Comparison of ENCODE assay signal across 8 cellular contexts in the genomic region with DNA sequence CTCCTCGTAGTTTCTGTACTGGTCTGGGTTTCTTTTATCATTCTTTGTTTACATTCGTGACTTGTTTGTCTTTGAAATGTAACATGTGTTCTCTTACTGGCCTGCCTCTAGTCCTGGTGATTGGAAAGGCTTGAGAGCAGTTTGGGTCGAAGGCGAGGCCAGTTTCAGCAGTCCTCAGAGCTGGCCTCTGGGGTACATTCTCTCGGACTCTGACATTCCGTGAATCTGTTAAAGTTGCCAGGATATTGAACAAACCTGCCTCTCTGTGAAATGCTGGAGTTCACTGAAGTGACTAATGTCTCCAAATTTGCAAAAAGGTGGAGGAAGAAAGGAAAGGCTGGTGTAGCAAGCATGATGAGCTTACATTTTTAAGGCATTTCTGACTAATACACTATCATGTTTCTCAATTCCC. TPM values are rescaled to one million over a fixed set of nuclear protein-coding genes. Genes with fewer than 3 reads are reported as not detected.
A peak's percentile ranks its signal among the peaks of the same experiment; 100 is the strongest.
DNase-seq lines count a peak whose midpoint lies in the region; ATAC-seq and TF ChIP-seq lines count a peak whose summit lies in the region.

No MANE protein-coding gene starts in this region.

- TF ChIP-seq CTCF in mammary epithelial cell (conservative IDR thresholded peaks at IDR 0.05 in 1 of 2, IDR thresholded peaks at IDR 0.05 in 1 of 2; ENCODE audit: extremely low read depth in 1 of 2, insufficient read depth in 1 of 2, low read depth in 1 of 2, low read length in 2 of 2) (no peak), smooth muscle cell (IDR thresholded peaks at IDR 0.05; ENCODE audit: borderline replicate concordance, insufficient read depth, poor library complexity, severe bottlenecking) (no peak)

- no peaks in the 10 kb centered on the region for H4K20me1 ChIP-seq in mammary epithelial cell (ENCODE audit: insufficient read depth, low read length)
- H4K20me1 ChIP-seq in smooth muscle cell (ENCODE audit: low read depth), result no peaks in the 10 kb centered on the region

- H3K9ac ChIP-seq in mammary epithelial cell (ENCODE audit: insufficient read depth, low read length) (peak overlapping the region; percentile 92), smooth muscle cell (ENCODE audit: low read depth) (peak overlapping the region; percentile 66)

- dilution Hi-C loops in mammary epithelial cell (cut with HindIII; ENCODE audit: low sequenced_read_pairs), result no loop called here

- no peaks in the 10 kb centered on the region for H3K27me3 ChIP-seq in mammary epithelial cell (ENCODE audit: insufficient read depth, low read length)
- no peaks in the 10 kb centered on the region for H3K27me3 ChIP-seq in smooth muscle cell (ENCODE audit: low read depth)

- H3K4me2 ChIP-seq in mammary epithelial cell (ENCODE audit: insufficient read depth, low read depth, low read length) (peak overlapping the region; percentile 96), smooth muscle cell (peak overlapping the region; percentile 96)

- CTCF ChIA-PET in mammary epithelial cell (lab: Charles Lee; ENCODE audit: low non-redundant PET), result interaction anchor here (0.6 to 0.7 kb wide), 2 partner anchors 155 to 270 kb away, joined by 3 to 4 read pairs; no protein-coding TSS in a partner anchor

- H3K79me2 ChIP-seq in mammary epithelial cell (ENCODE audit: insufficient read depth, low read length), result peaks cover 60% of the 10 kb centered on the region
- peaks cover 47% of the 10 kb centered on the region for H3K79me2 ChIP-seq in smooth muscle cell (ENCODE audit: low read depth)

- H3K4me1 ChIP-seq in mammary epithelial cell (ENCODE audit: insufficient read depth, low read length), result peaks cover 9% of the 10 kb centered on the region
- peaks cover 38% of the 10 kb centered on the region for H3K4me1 ChIP-seq in smooth muscle cell (ENCODE audit: low read depth)

- ATAC-seq in GM18502 (IDR thresholded peaks at IDR 0.05; ENCODE audit: poor library complexity, unreplicated experiment), result no peak

- H3K27ac ChIP-seq in mammary epithelial cell (ENCODE audit: insufficient read depth, low read depth, low read length) (peak overlapping the region; percentile 78), smooth muscle cell (ENCODE audit: low read depth) (peak overlapping the region; percentile 74)

- in situ Hi-C loops in mammary epithelial cell (cut with MboI; ENCODE audit: low sequenced_read_pairs in 2 of 2), result loop anchor here in 1 of 2 donors (25.0 kb wide), 1 partner anchor 269 kb away; no protein-coding TSS in a partner anchor

- H3F3A ChIP-seq in smooth muscle cell (ENCODE audit: low read depth), result peaks cover 19% of the 10 kb centered on the region

- peak overlapping the region; percentile 66 to 96 (median 67) for H3K4me3 ChIP-seq in mammary epithelial cell (replicated peaks in 1 of 3; ENCODE audit: insufficient read depth in 1 of 3, low read depth in 2 of 3, low read length in 3 of 3)
- H3K4me3 ChIP-seq in smooth muscle cell, result peak overlapping the region; percentile 98

- intact Hi-C loops in mammary epithelial cell (cut with micrococcal nuclease), result loop anchor here (1.0 to 10.0 kb wide), 8 partner anchors 34 to 866 kb away; a partner anchor contains a TSS

- 2% methylated on average over 6 of the region's 6 CpGs for WGBS in mammary epithelial cell (ENCODE audit: low coverage, missing lambda C conversion rate)
- under 1% methylated on average over 6 of the region's 6 CpGs for WGBS in smooth muscle cell (ENCODE audit: low lambda C conversion rate)

- DNase-seq in NCI-H2107 treated with DMSO at 0.1 percent for 48 hours (lab: John Stamatoyannopoulos, UW; ENCODE audit: unreplicated experiment) (peak; percentile 43), NCI-H2107 (lab: John Stamatoyannopoulos, UW) (no peak), NCI-H146 treated with DMSO at 0.1 percent for 48 hours (lab: John Stamatoyannopoulos, UW; ENCODE audit: unreplicated experiment) (peak; percentile 55), mammary epithelial cell (peak; percentile 88), iris pigment epithelial cell (ENCODE audit: low read depth) (peak; percentile 62), smooth muscle cell (lab: John Stamatoyannopoulos, UW; ENCODE audit: unreplicated experiment) (no peak), NCI-H187 (lab: John Stamatoyannopoulos, UW) (no peak)

- no TSS peak for BruUV-seq in mammary epithelial cell (replicated peaks; lab: Mats Ljungman, UMichigan)

- H3K9me3 ChIP-seq in mammary epithelial cell (replicated peaks; ENCODE audit: insufficient read depth, low read length) (no peaks in the 10 kb centered on the region), smooth muscle cell (replicated peaks; ENCODE audit: low read depth) (no peaks in the 10 kb centered on the region)

- H3K36me3 ChIP-seq in mammary epithelial cell (ENCODE audit: insufficient read depth, low read length) (no peaks in the 10 kb centered on the region), smooth muscle cell (ENCODE audit: low read depth) (no peaks in the 10 kb centered on the region)

- peak overlapping the region; percentile 59 for H2AFZ ChIP-seq in mammary epithelial cell (ENCODE audit: low read depth, low read length)
- H2AFZ ChIP-seq in smooth muscle cell (ENCODE audit: low read depth), result peak overlapping the region; percentile 86

RNA-seq across cellular contexts. Expression of a gene that starts 1.5 kb away (rescaled TPM):
- 10 to 100 TPM; 54.3 to 76.5 TPM for total RNA-seq in mammary epithelial cell
- polyA plus RNA-seq in mammary epithelial cell, result 10.9 TPM
- polyA minus RNA-seq in mammary epithelial cell, result 35.2 TPM
- 42.8 and 43.1 TPM in 2 replicates for total RNA-seq in smooth muscle cell
- polyA plus RNA-seq in smooth muscle cell, result 21.4 and 27.4 TPM in 2 replicates

Comparison
In these comparisons a context has a peak if more than half of its experiments do, and no peak if none do; other contexts are left out.
1. DNase-seq: peak in NCI-H2107 treated with DMSO at 0.1 percent for 48 hours (single experiment), NCI-H146 treated with DMSO at 0.1 percent for 48 hours (single experiment), mammary epithelial cell (single experiment) and iris pigment epithelial cell (single experiment); none in NCI-H2107 (single experiment), smooth muscle cell (single experiment) and NCI-H187 (0 of 2).